10 cellular contexts compared by ENCODE assay signal in genomic region chr3:49027634-49028033, GRCh38. TPM values are rescaled to one million over a fixed set of nuclear protein-coding genes. Genes with fewer than 3 reads are reported as not detected.
A peak's percentile ranks its signal among the peaks of the same experiment; 100 is the strongest.
DNase-seq lines count a peak whose midpoint lies in the region; ATAC-seq, FAIRE-seq and TF ChIP-seq lines count a peak whose summit lies in the region.
"Had no signal": no experiment of that assay in that cellular context is flagged by ENCODE, and none has a peak within 500 bp of the region (broad histone marks: within the 10 kb centered on the region; RNA-seq: fewer than 3 reads in every experiment).

No MANE protein-coding gene starts in this region.

- in situ Hi-C loops in GM12878 (cut with MboI), result no loop called here

- H3K79me2 ChIP-seq in KMS-11 (ENCODE audit: insufficient read depth, low read depth), result peaks cover 41% of the 10 kb centered on the region; the same call in 1 of the 2 replicates
- H3K79me2 ChIP-seq in GM12878 (ENCODE audit: control insufficient read depth, insufficient read depth, low read length), result peaks cover 40% of the 10 kb centered on the region

- POLR2A ChIA-PET in Caco-2 (lab: Charles Lee) (no interaction called here), GM12878 (lab: Charles Lee) (interaction anchor here (2.2 to 2.3 kb wide), 2 partner anchors 8 to 21 kb away, joined by 8 to 22 read pairs; partner anchors contain the start of genes DALRD3 and WDR6)

- RAD21 ChIA-PET in GM12878 (lab: Charles Lee; ENCODE audit: unreplicated experiment), result interaction anchor here (2.2 to 2.3 kb wide), 2 partner anchors 20 to 39 kb away, joined by 15 to 32 read pairs; partner anchors contain the start of genes P4HTM and WDR6

- H3K9ac ChIP-seq in KMS-11, result no peak overlapping the region
- peak overlapping the region; percentile 13; the same call in 1 of the 2 replicates for H3K9ac ChIP-seq in GM12878 (ENCODE audit: control insufficient read depth, insufficient read depth, low read length)

- H3K36me3 Mint-ChIP-seq in Caco-2 (ENCODE audit: insufficient read depth, unreplicated experiment) (peaks cover 93% of the 10 kb centered on the region), neural crest cell (ENCODE audit: low read depth) (peaks cover 32% of the 10 kb centered on the region)

- H3K27me3 Mint-ChIP-seq in Caco-2 (ENCODE audit: insufficient read depth, unreplicated experiment) (no peaks in the 10 kb centered on the region), neural crest cell (ENCODE audit: low read depth) (peaks cover 7% of the 10 kb centered on the region)

- H3K27ac ChIP-seq in KMS-11 (no peak overlapping the region), GM12878 (ENCODE audit: control insufficient read depth, insufficient read depth) (no peak overlapping the region)

- H4K20me1 ChIP-seq in KMS-11 (ENCODE audit: insufficient read depth) (no peaks in the 10 kb centered on the region), GM12878 (ENCODE audit: control insufficient read depth, insufficient read depth) (no peaks in the 10 kb centered on the region)

- H3K36me3 ChIP-seq in Caco-2 (ENCODE audit: control insufficient read depth, insufficient read depth, low read length) (peaks cover 5% of the 10 kb centered on the region), KMS-11 (ENCODE audit: insufficient read depth) (no peaks in the 10 kb centered on the region), GM12878 (ENCODE audit: control insufficient read depth in 2 of 2, insufficient read depth in 2 of 2, low read length in 1 of 2) (peaks cover 31 to 38% of the 10 kb centered on the region in 2 experiments)

- no peak for TF ChIP-seq RAD21 in GM12878 (IDR thresholded peaks at IDR 0.05; ENCODE audit: insufficient read depth, low read depth, low read length)

- no peak overlapping the region for H2AFZ ChIP-seq in KMS-11 (ENCODE audit: low read depth)
- H2AFZ ChIP-seq in GM12878 (ENCODE audit: control insufficient read depth, low read depth, low read length), result no peak overlapping the region

- intact Hi-C loops in Caco-2 (cut with micrococcal nuclease; ENCODE audit: unreplicated experiment), result loop anchor here (10.0 kb wide), 1 partner anchor 127 kb away; no protein-coding TSS in a partner anchor
- intact Hi-C loops in GM12878 (cut with micrococcal nuclease; ENCODE audit: unreplicated experiment), result loop anchor here (2.0 to 10.0 kb wide), 3 partner anchors 67 to 647 kb away; partner anchors contain the start of genes APEH, QRICH1 and USP4

- H3K27me3 ChIP-seq in Caco-2 (replicated peaks; ENCODE audit: control insufficient read depth, insufficient read depth, low read length) (no peaks in the 10 kb centered on the region), KMS-11 (ENCODE audit: insufficient read depth, low read depth) (no peaks in the 10 kb centered on the region), GM12878 (replicated peaks in 1 of 2; ENCODE audit: control insufficient read depth in 2 of 2, insufficient read depth in 2 of 2, low read length in 1 of 2) (no peaks in the 10 kb centered on the region)

- CTCF ChIA-PET in Caco-2 (lab: Charles Lee) (no interaction called here), GM12878 (lab: Yijun Ruan, JAX) (interaction anchor here (2.3 kb wide), 1 partner anchor 38 kb away, joined by 45 read pairs; the partner anchor contains the start of gene P4HTM)

- H3K9me3 Mint-ChIP-seq in Caco-2 (ENCODE audit: unreplicated experiment) (no peaks in the 10 kb centered on the region), neural crest cell (no peaks in the 10 kb centered on the region)

- peak overlapping the region; percentile 100 for H3K27ac Mint-ChIP-seq in Caco-2 (ENCODE audit: unreplicated experiment)
- no peak overlapping the region for H3K27ac Mint-ChIP-seq in neural crest cell (ENCODE audit: unreplicated experiment)

- no peak overlapping the region for H3K4me3 ChIP-seq in Caco-2 (ENCODE audit: low read depth, low read length)
- no peak overlapping the region for H3K4me3 ChIP-seq in KMS-11 (IDR thresholded peaks at IDR 0.05; ENCODE audit: insufficient read depth, low read depth, low read length)
- H3K4me3 ChIP-seq in GM12878, result 0 out of 2 replicates have a peak overlapping the region, but pooled peaks have one; percentile 79

- no peak for DNase-seq in Caco-2
- DNase-seq in GM12878 (ENCODE audit: low read depth, low spot score), result no peak
- no peak for DNase-seq in neural crest cell (ENCODE audit: low read depth, low spot score)
- no peak for DNase-seq in NCI-H774 (lab: John Stamatoyannopoulos, UW)
- DNase-seq in DMS79 (lab: John Stamatoyannopoulos, UW), result no peak
- no peak for DNase-seq in stimulated activated CD4-positive, alpha-beta T cell treated with anti-CD3 and anti-CD28 coated beads, Interleukin-15, amount 100 ng/mL, for 24 hours
- DNase-seq: NCI-H1092, occipital lobe had no signal

- WGBS in GM12878 (ENCODE audit: insufficient coverage, insufficient replicate concordance, low lambda C conversion rate, missing lambda C conversion rate), result 87% methylated on average over 9 of the region's 9 CpGs

- no peak for TF ChIP-seq EP300 in GM12878 (IDR thresholded peaks at IDR 0.05; ENCODE audit: borderline replicate concordance in 1 of 2, control insufficient read depth in 1 of 2, low read depth in 2 of 2, low read length in 2 of 2)

- SMC1A ChIA-PET in GM12878 (lab: Charles Lee; ENCODE audit: uncharacterized antibody, unreplicated experiment), result interaction anchor here (1.1 kb wide), 1 partner anchor 39 kb away, joined by 3 read pairs; no protein-coding TSS in a partner anchor

- TF ChIP-seq CTCF in Caco-2 (IDR thresholded peaks at IDR 0.05; ENCODE audit: insufficient read depth in 1 of 2, low read depth in 1 of 2, low read length in 1 of 2, severe bottlenecking in 1 of 2, unreplicated experiment in 1 of 2), result no peak
- no peak for TF ChIP-seq CTCF in KMS-11 (conservative IDR thresholded peaks at IDR 0.05; ENCODE audit: low read depth, low read length)
- TF ChIP-seq CTCF in GM12878 (IDR thresholded peaks at IDR 0.05 in 2 of 3, conservative IDR thresholded peaks at IDR 0.05 in 1 of 3; ENCODE audit: control insufficient read depth in 2 of 3, extremely low read depth in 1 of 3, insufficient read depth in 1 of 3, low read depth in 3 of 3, low read length in 3 of 3), result no peak
- TF ChIP-seq CTCF in neural crest cell (conservative IDR thresholded peaks at IDR 0.05), result no peak

- H3K4me1 Mint-ChIP-seq in Caco-2 (ENCODE audit: low read depth, unreplicated experiment), result peaks cover 21% of the 10 kb centered on the region
- H3K4me1 Mint-ChIP-seq in neural crest cell, result peaks cover 34% of the 10 kb centered on the region

- no TSS peak for BruUV-seq in Caco-2 (replicated peaks; lab: Mats Ljungman, UMichigan)
- BruUV-seq in GM12878 (replicated peaks; lab: Mats Ljungman, UMichigan), result no TSS peak

- FAIRE-seq in GM12878 (lab: Jason Lieb, UNC), result no peak

- no peak for ATAC-seq in GM12878
- ATAC-seq in HG02571 (IDR thresholded peaks at IDR 0.05; ENCODE audit: unreplicated experiment), result no peak

- H3K4me3 Mint-ChIP-seq in Caco-2 (ENCODE audit: unreplicated experiment) (peak overlapping the region; percentile 97), neural crest cell (peak overlapping the region; percentile 96)

- H3K4me2 ChIP-seq in KMS-11, result peak overlapping the region; percentile 84; the same call in 1 of the 2 replicates
- H3K4me2 ChIP-seq in GM12878 (ENCODE audit: control insufficient read depth, insufficient read depth), result peak overlapping the region; percentile 65

- H3K9me3 ChIP-seq in Caco-2 (no peaks in the 10 kb centered on the region), GM12878 (replicated peaks; ENCODE audit: control insufficient read depth, insufficient read depth, low read length) (no peaks in the 10 kb centered on the region)

- H3K4me1 ChIP-seq in Caco-2, result peaks cover 15% of the 10 kb centered on the region
- peaks cover 26% of the 10 kb centered on the region for H3K4me1 ChIP-seq in KMS-11 (ENCODE audit: low read depth, poor library complexity, severe bottlenecking)
- H3K4me1 ChIP-seq in GM12878 (ENCODE audit: control insufficient read depth, insufficient read depth, low read length), result peaks cover 16% of the 10 kb centered on the region

- TF ChIP-seq POLR2A in GM12878 (IDR thresholded peaks at IDR 0.05; ENCODE audit: low read depth, low read length), result no peak

RNA-seq across cellular contexts. Expression of gene IMPDH2, which starts 1.6 kb away (rescaled TPM):
- total RNA-seq in Caco-2 (2022) (233 and 240 TPM in 2 replicates), GM12878 (2014; rRNA removed) (372 and 393 TPM in 2 replicates), GM12878 (2014; rRNA removed; fragmentation: Illumina TruSeq; extraction: Trizol) (334 and 349 TPM in 2 replicates), GM12878 (2021) (308 and 317 TPM in 2 replicates), neural crest cell (259 and 261 TPM in 2 replicates)
- total RNA-seq in GM12878 (2013; cell fraction: nucleolus; rRNA removed), result 55.4 and 63.7 TPM in 2 replicates
- 134 TPM for polyA plus RNA-seq in GM12878 (2011; ENCODE audit: low read depth)
- polyA plus RNA-seq in GM12878 (2011; rRNA removed) (152 and 190 TPM in 2 replicates), GM12878 (2014; fragmentation: Illumina TruSeq; extraction: Trizol) (293 and 341 TPM in 2 replicates), GM12878 (2014; fragmentation: Nextera tagmentation; extraction: Ambion mirVana) (100 to 1,000 TPM; 386 to 424 TPM), GM12878 (2014; rRNA removed) (354 and 382 TPM in 2 replicates), GM12878 (2016; fragmentation: Nextera tagmentation; extraction: Ambion mirVana) (100 to 1,000 TPM; 229 to 255 TPM)
- 208 and 253 TPM in 2 replicates for polyA plus RNA-seq in GM12878 (2011; cell fraction: cytosol; rRNA removed)
- 262 and 292 TPM in 2 replicates for polyA plus RNA-seq in GM12878 (2011; cell fraction: nucleus; rRNA removed)
- polyA plus RNA-seq in GM12878 (2012), result 207 and 239 TPM in 2 replicates
- polyA minus RNA-seq in GM12878 (2011; rRNA and poly(A)+ RNA removed), result 372 and 405 TPM in 2 replicates
- polyA minus RNA-seq in GM12878 (2011; cell fraction: cytosol; rRNA and poly(A)+ RNA removed), result 143 and 161 TPM in 2 replicates
- polyA minus RNA-seq in GM12878 (2011; cell fraction: nucleus; rRNA and poly(A)+ RNA removed), result 90.9 and 128 TPM in 2 replicates

RNA-seq across cellular contexts. Expression of gene NDUFAF3, which starts 5.7 kb away (rescaled TPM):
- total RNA-seq in Caco-2 (2022) (65.9 and 68.7 TPM in 2 replicates), GM12878 (2014; rRNA removed) (133 and 136 TPM in 2 replicates), GM12878 (2014; rRNA removed; fragmentation: Illumina TruSeq; extraction: Trizol) (34.1 and 37.1 TPM in 2 replicates), GM12878 (2021) (83.5 and 87.4 TPM in 2 replicates), neural crest cell (69.5 and 70.9 TPM in 2 replicates)
- total RNA-seq in GM12878 (2013; cell fraction: nucleolus; rRNA removed), result 33.2 and 42.5 TPM in 2 replicates
- 16.8 TPM for polyA plus RNA-seq in GM12878 (2011; ENCODE audit: low read depth)
- polyA plus RNA-seq in GM12878 (2011; rRNA removed) (15.4 and 25.4 TPM in 2 replicates), GM12878 (2014; fragmentation: Illumina TruSeq; extraction: Trizol) (13.3 and 40.4 TPM in 2 replicates), GM12878 (2014; fragmentation: Nextera tagmentation; extraction: Ambion mirVana) (10 to 100 TPM; 31.3 to 40.2 TPM), GM12878 (2014; rRNA removed) (103 and 121 TPM in 2 replicates), GM12878 (2016; fragmentation: Nextera tagmentation; extraction: Ambion mirVana) (100 to 1,000 TPM; 217 to 228 TPM)
- 35.8 and 53.0 TPM in 2 replicates for polyA plus RNA-seq in GM12878 (2011; cell fraction: cytosol; rRNA removed)
- 32.3 and 42.2 TPM in 2 replicates for polyA plus RNA-seq in GM12878 (2011; cell fraction: nucleus; rRNA removed)
- polyA plus RNA-seq in GM12878 (2012), result 65.0 and 79.2 TPM in 2 replicates
- 16.4 and 40.1 TPM in 2 replicates for polyA minus RNA-seq in GM12878 (2011; rRNA and poly(A)+ RNA removed)
- polyA minus RNA-seq in GM12878 (2011; cell fraction: cytosol; rRNA and poly(A)+ RNA removed), result 19.6 and 26.5 TPM in 2 replicates
- 33.2 and 63.3 TPM in 2 replicates for polyA minus RNA-seq in GM12878 (2011; cell fraction: nucleus; rRNA and poly(A)+ RNA removed)

RNA-seq across cellular contexts. Expression of gene DALRD3, which starts 9.3 kb away (rescaled TPM):
- 21.4 and 21.5 TPM in 2 replicates for total RNA-seq in Caco-2 (2022)
- 13.2 and 15.2 TPM in 2 replicates for total RNA-seq in GM12878 (2013; cell fraction: nucleolus; rRNA removed)
- 28.2 and 30.4 TPM in 2 replicates for total RNA-seq in GM12878 (2014; rRNA removed)
- 12.2 and 14.9 TPM in 2 replicates for total RNA-seq in GM12878 (2014; rRNA removed; fragmentation: Illumina TruSeq; extraction: Trizol)
- 20.5 and 23.7 TPM in 2 replicates for total RNA-seq in GM12878 (2021)
- polyA plus RNA-seq in GM12878 (2011; ENCODE audit: low read depth), result 18.4 TPM
- polyA plus RNA-seq in GM12878 (2011; rRNA removed), result 15.6 and 26.3 TPM in 2 replicates
- 43.0 and 43.1 TPM in 2 replicates for polyA plus RNA-seq in GM12878 (2011; cell fraction: cytosol; rRNA removed)
- 77.6 and 87.5 TPM in 2 replicates for polyA plus RNA-seq in GM12878 (2011; cell fraction: nucleus; rRNA removed)
- 18.4 and 24.7 TPM in 2 replicates for polyA plus RNA-seq in GM12878 (2012)
- 13.8 and 15.7 TPM in 2 replicates for polyA plus RNA-seq in GM12878 (2014; fragmentation: Illumina TruSeq; extraction: Trizol)
- 10 to 100 TPM; 10.1 to 21.9 TPM for polyA plus RNA-seq in GM12878 (2014; fragmentation: Nextera tagmentation; extraction: Ambion mirVana)
- polyA plus RNA-seq in GM12878 (2014; rRNA removed), result 23.0 and 27.3 TPM in 2 replicates
- polyA plus RNA-seq in GM12878 (2016; fragmentation: Nextera tagmentation; extraction: Ambion mirVana), result 10 to 100 TPM; 21.2 to 26.0 TPM
- 31.2 and 44.4 TPM in 2 replicates for polyA minus RNA-seq in GM12878 (2011; rRNA and poly(A)+ RNA removed)
- polyA minus RNA-seq in GM12878 (2011; cell fraction: cytosol; rRNA and poly(A)+ RNA removed), result 11.9 and 12.6 TPM in 2 replicates
- 21.5 and 34.7 TPM in 2 replicates for polyA minus RNA-seq in GM12878 (2011; cell fraction: nucleus; rRNA and poly(A)+ RNA removed)
- 28.2 and 28.7 TPM in 2 replicates for total RNA-seq in neural crest cell

RNA-seq across cellular contexts. Expression of gene WDR6, which starts 20.4 kb away (rescaled TPM):
- 184 and 185 TPM in 2 replicates for total RNA-seq in Caco-2 (2022)
- total RNA-seq in GM12878 (2013; cell fraction: nucleolus; rRNA removed), result 194 and 215 TPM in 2 replicates
- 72.6 and 85.5 TPM in 2 replicates for total RNA-seq in GM12878 (2014; rRNA removed)
- total RNA-seq in GM12878 (2014; rRNA removed; fragmentation: Illumina TruSeq; extraction: Trizol), result 57.8 and 59.9 TPM in 2 replicates
- total RNA-seq in GM12878 (2021), result 150 and 169 TPM in 2 replicates
- 121 TPM for polyA plus RNA-seq in GM12878 (2011; ENCODE audit: low read depth)
- polyA plus RNA-seq in GM12878 (2011; rRNA removed), result 53.5 and 119 TPM in 2 replicates
- 133 and 171 TPM in 2 replicates for polyA plus RNA-seq in GM12878 (2011; cell fraction: cytosol; rRNA removed)
- 1,270 and 1,449 TPM in 2 replicates for polyA plus RNA-seq in GM12878 (2011; cell fraction: nucleus; rRNA removed)
- polyA plus RNA-seq in GM12878 (2012), result 156 and 221 TPM in 2 replicates
- polyA plus RNA-seq in GM12878 (2014; fragmentation: Illumina TruSeq; extraction: Trizol), result 60.4 and 105 TPM in 2 replicates
- 10 to 100 TPM; 21.3 to 24.1 TPM for polyA plus RNA-seq in GM12878 (2014; fragmentation: Nextera tagmentation; extraction: Ambion mirVana)
- polyA plus RNA-seq in GM12878 (2014; rRNA removed), result 126 and 141 TPM in 2 replicates
- 100 to 1,000 TPM; 110 to 116 TPM for polyA plus RNA-seq in GM12878 (2016; fragmentation: Nextera tagmentation; extraction: Ambion mirVana)
- polyA minus RNA-seq in GM12878 (2011; rRNA and poly(A)+ RNA removed), result 115 and 118 TPM in 2 replicates
- 32.7 and 37.9 TPM in 2 replicates for polyA minus RNA-seq in GM12878 (2011; cell fraction: cytosol; rRNA and poly(A)+ RNA removed)
- polyA minus RNA-seq in GM12878 (2011; cell fraction: nucleus; rRNA and poly(A)+ RNA removed), result 59.1 and 87.9 TPM in 2 replicates
- total RNA-seq in neural crest cell, result 284 and 294 TPM in 2 replicates

RNA-seq across cellular contexts. Expression of gene P4HTM, which starts 37.6 kb away (rescaled TPM):
- 24.4 and 25.5 TPM in 2 replicates for total RNA-seq in Caco-2 (2022)
- total RNA-seq in GM12878 (2013; cell fraction: nucleolus; rRNA removed), result 81.4 and 96.2 TPM in 2 replicates
- total RNA-seq in GM12878 (2014; rRNA removed), result 27.1 and 31.1 TPM in 2 replicates
- 13.6 and 13.7 TPM in 2 replicates for total RNA-seq in GM12878 (2014; rRNA removed; fragmentation: Illumina TruSeq; extraction: Trizol)
- total RNA-seq in GM12878 (2021), result 24.4 and 28.6 TPM in 2 replicates
- polyA plus RNA-seq in GM12878 (2011; ENCODE audit: low read depth), result 8.2 TPM
- polyA plus RNA-seq in GM12878 (2011; rRNA removed), result 15.8 and 23.6 TPM in 2 replicates
- 23.6 and 35.3 TPM in 2 replicates for polyA plus RNA-seq in GM12878 (2011; cell fraction: cytosol; rRNA removed)
- polyA plus RNA-seq in GM12878 (2011; cell fraction: nucleus; rRNA removed), result 153 and 183 TPM in 2 replicates
- polyA plus RNA-seq in GM12878 (2012), result 16.8 and 20.6 TPM in 2 replicates
- polyA plus RNA-seq in GM12878 (2014; fragmentation: Illumina TruSeq; extraction: Trizol), result 5.3 and 9.7 TPM in 2 replicates
- 1 to 10 TPM in 1 of 2 experiments, under 1 TPM in 1; 0.76 to 6.5 TPM for polyA plus RNA-seq in GM12878 (2014; fragmentation: Nextera tagmentation; extraction: Ambion mirVana)
- 28.7 and 28.8 TPM in 2 replicates for polyA plus RNA-seq in GM12878 (2014; rRNA removed)
- 10 to 100 TPM; 22.7 to 23.1 TPM for polyA plus RNA-seq in GM12878 (2016; fragmentation: Nextera tagmentation; extraction: Ambion mirVana)
- 33.9 and 57.0 TPM in 2 replicates for polyA minus RNA-seq in GM12878 (2011; rRNA and poly(A)+ RNA removed)
- polyA minus RNA-seq in GM12878 (2011; cell fraction: cytosol; rRNA and poly(A)+ RNA removed), result 22.1 and 39.0 TPM in 2 replicates
- 65.0 and 89.6 TPM in 2 replicates for polyA minus RNA-seq in GM12878 (2011; cell fraction: nucleus; rRNA and poly(A)+ RNA removed)
- 29.1 and 31.4 TPM in 2 replicates for total RNA-seq in neural crest cell
